In genomic region chr6:29016559-29017427, GRCh38 we compare ENCODE assay signal across 8 cellular contexts. TPM values are rescaled to one million over a fixed set of nuclear protein-coding genes. Genes with fewer than 3 reads are reported as not detected.
A peak's percentile ranks its signal among the peaks of the same experiment; 100 is the strongest.
DNase-seq lines count a peak whose midpoint lies in the region; ATAC-seq and TF ChIP-seq lines count a peak whose summit lies in the region.

No MANE protein-coding gene starts in this region.

- H3K9me3 ChIP-seq in BLaER1 treated with 17β-estradiol and CSF1 and Interleukin-3, amounts not matched to agents 10 nM and 100 nM (replicated peaks in 1 of 11): peaks cover 9 to 23% (median 18%) of the 10 kb centered on the region in 11 experiments; a peak in 21 of 22 replicates
- H3K9me3 ChIP-seq in ectodermal cell (ENCODE audit: control insufficient read depth, low read length) (no peaks in the 10 kb centered on the region), lower lobe of right lung (no peaks in the 10 kb centered on the region)

- H3K36me3 ChIP-seq in BLaER1 treated with 17β-estradiol and CSF1 and Interleukin-3, amounts not matched to agents 10 nM and 100 nM: no peaks in the 10 kb centered on the region
- no peaks in the 10 kb centered on the region for H3K36me3 ChIP-seq in ectodermal cell (ENCODE audit: control insufficient read depth, insufficient read depth, low read length)
- no peaks in the 10 kb centered on the region for H3K36me3 ChIP-seq in lower lobe of right lung

- peak; percentile 86 for TF ChIP-seq CTCF in lower lobe of right lung (IDR thresholded peaks at IDR 0.05)

- peaks cover 0 to 6% (median under 1%) of the 10 kb centered on the region in 10 experiments; a peak in 2 of 20 replicates for H3K4me1 ChIP-seq in BLaER1 treated with 17β-estradiol and CSF1 and Interleukin-3, amounts not matched to agents 10 nM and 100 nM
- H3K4me1 ChIP-seq in ectodermal cell (ENCODE audit: control insufficient read depth, insufficient read depth, low read length) (no peaks in the 10 kb centered on the region), lower lobe of right lung (peaks cover 12% of the 10 kb centered on the region)

- H3K9ac ChIP-seq in BLaER1 treated with 17β-estradiol and CSF1 and Interleukin-3, amounts not matched to agents 10 nM and 100 nM: peak overlapping the region; percentile 11 to 73 (median 58); a peak in 18 of 22 replicates

- H3K27ac ChIP-seq in BLaER1 treated with 17β-estradiol and CSF1 and Interleukin-3, amounts not matched to agents 10 nM and 100 nM: peak overlapping the region in 4 of 11 experiments; percentile 2 to 38 (median 28); a peak in 4 of 22 replicates
- H3K27ac ChIP-seq in ectodermal cell (ENCODE audit: insufficient read depth, low read depth, low read length, poor library complexity, severe bottlenecking): no peak overlapping the region
- no peak overlapping the region for H3K27ac ChIP-seq in lower lobe of right lung

- ATAC-seq in HG03457 (IDR thresholded peaks at IDR 0.05; ENCODE audit: unreplicated experiment) (peak; percentile 56), lower lobe of right lung (peak; percentile 93 to 96)

- DNase-seq in GM19240 (ENCODE audit: insufficient read length, low spot score): peak; percentile 48
- peak; percentile 57 for DNase-seq in NCI-H526 treated with DMSO at 0.1 percent for 48 hours (lab: John Stamatoyannopoulos, UW)
- DNase-seq in activated CD4-positive, alpha-beta T cell treated with anti-CD3 and anti-CD28 coated beads, Interleukin-2, amount 50 U/mL, for 4 hours: peak; percentile 79 to 81
- DNase-seq in lower lobe of right lung: peak; percentile 81
- DNase-seq in stimulated activated CD4-positive, alpha-beta T cell treated with anti-CD3 and anti-CD28 coated beads, Interleukin-4, amount 100 ng/mL, for 48 hours (ENCODE audit: low read depth in 2 of 2): peak; percentile 74 to 77

- H3K27me3 ChIP-seq in BLaER1 treated with 17β-estradiol and CSF1 and Interleukin-3, amounts not matched to agents 10 nM and 100 nM: peaks cover 0 to 7% (median 0%) of the 10 kb centered on the region in 11 experiments; a peak in 6 of 22 replicates
- peaks cover 22% of the 10 kb centered on the region for H3K27me3 ChIP-seq in ectodermal cell (ENCODE audit: control insufficient read depth, insufficient read depth, low read length, poor library complexity, severe bottlenecking)
- H3K27me3 ChIP-seq in lower lobe of right lung (ENCODE audit: low read depth): peaks cover 38% of the 10 kb centered on the region

- H3K4me2 ChIP-seq in BLaER1 treated with 17β-estradiol and CSF1 and Interleukin-3, amounts not matched to agents 10 nM and 100 nM: peak overlapping the region; percentile 73 to 95 (median 83)

- H4K20me1 ChIP-seq in BLaER1 treated with 17β-estradiol and CSF1 and Interleukin-3, amounts not matched to agents 10 nM and 100 nM: no peaks in the 10 kb centered on the region

- WGBS in ectodermal cell, 2 experiments: 1% methylated on average over 41 of the region's 41 CpGs

- intact Hi-C loops in lower lobe of right lung (cut with DNase I): loop anchor here (5.0 to 10.0 kb wide), 2 partner anchors 179 to 332 kb away; no protein-coding TSS in a partner anchor

- peak overlapping the region; percentile 54 to 73 (median 62) for H3K4me3 ChIP-seq in BLaER1 treated with 17β-estradiol and CSF1 and Interleukin-3, amounts not matched to agents 10 nM and 100 nM
- H3K4me3 ChIP-seq in ectodermal cell (ENCODE audit: insufficient read depth, low read depth, low read length) (peak overlapping the region; percentile 66), lower lobe of right lung (peak overlapping the region; percentile 60)

RNA-seq across cellular contexts. Expression of gene ZNF311, which starts 11.7 kb away (rescaled TPM):
- 1.0 TPM for polyA plus RNA-seq in ectodermal cell (2013, experiment 1 of 4)
- 1.5 TPM for polyA plus RNA-seq in ectodermal cell (2013, experiment 2 of 4)
- 0.48 TPM for polyA plus RNA-seq in ectodermal cell (2013, experiment 3 of 4)
- polyA plus RNA-seq in ectodermal cell (2013, experiment 4 of 4): 0.77 TPM
- 1.6 TPM for total RNA-seq in lower lobe of right lung

RNA-seq across cellular contexts. Expression of gene OR2W1, which starts 28.2 kb away (rescaled TPM):
- polyA plus RNA-seq in ectodermal cell (2013, experiment 1 of 4): not detected
- not detected for polyA plus RNA-seq in ectodermal cell (2013, experiment 2 of 4)
- not detected for polyA plus RNA-seq in ectodermal cell (2013, experiment 3 of 4)
- polyA plus RNA-seq in ectodermal cell (2013, experiment 4 of 4): not detected
- total RNA-seq in lower lobe of right lung: not detected
